20 cellular contexts compared by ENCODE assay signal in genomic region chr13:110297011-110297410, GRCh38. TPM values are rescaled to one million over a fixed set of nuclear protein-coding genes. Genes with fewer than 3 reads are reported as not detected.
"Had no signal": no experiment of that assay in that cellular context is flagged by ENCODE, and none has a peak within 500 bp of the region (broad histone marks: within the 10 kb centered on the region; RNA-seq: fewer than 3 reads in every experiment).

No MANE protein-coding gene starts in this region.

- H3K27ac ChIP-seq: brain microvascular endothelial cell, left lung had no signal

- H3K9me3 ChIP-seq: left lung, mucosa of descending colon, ovary, SK-N-SH had no signal

- ATAC-seq: activated CD8-positive, alpha-beta memory T cell treated with anti-CD3 and anti-CD28 coated beads, Interleukin-2, amount 10 ng/mL, durations not matched to agents 7 days and 5 days; left lung; mucosa of descending colon; naive thymus-derived CD4-positive, alpha-beta T cell; T-cell had no signal

- H3K4me3 ChIP-seq: left lung, mucosa of descending colon, ovary had no signal

- DNase-seq: activated CD4-positive, alpha-beta memory T cell treated with anti-CD3 and anti-CD28 coated beads, Interleukin-2, amount 10 ng/mL, durations not matched to agents 7 days and 5 days; activated CD4-positive, alpha-beta T cell treated with anti-CD3 and anti-CD28 coated beads for 48 hours; activated CD4-positive, CD25-positive, alpha-beta regulatory T cell; activated CD8-positive, alpha-beta memory T cell treated with anti-CD3 and anti-CD28 coated beads, Interleukin-2, amount 10 ng/mL, durations not matched to agents 7 days and 5 days; amygdala; brain microvascular endothelial cell; cortex of kidney; effector CD4-positive, alpha-beta T cell; foreskin fibroblast; left lung; mucosa of descending colon; naive thymus-derived CD4-positive, alpha-beta T cell; SHP77; SK-N-SH; stimulated activated CD4-positive, alpha-beta T cell treated with anti-CD3 and anti-CD28 coated beads, Interleukin-12 subunit alpha, Interleukin-12 subunit beta, amount 100 ng/mL, for 4 hours; stimulated activated CD4-positive, alpha-beta T cell treated with anti-CD3 and anti-CD28 coated beads, Interleukin-1b, Interleukin-23, amount 100 ng/mL, for 48 hours; stimulated activated CD8-positive, alpha-beta memory T cell treated with anti-CD3 and anti-CD28 coated beads, Interleukin-4, amount 100 ng/mL, for 48 hours; stimulated activated naive CD4-positive, alpha-beta T cell treated with Interleukin-2 at 50 U/mL for 16 hours; T-cell had no signal

- H3K36me3 ChIP-seq: left lung, ovary had no signal

- H3K27me3 ChIP-seq: brain microvascular endothelial cell, ovary had no signal

RNA-seq across cellular contexts. Expression of gene COL4A1, which starts 9.9 kb away (rescaled TPM):
- total RNA-seq: activated CD4-positive, alpha-beta memory T cell treated with anti-CD3 and anti-CD28 coated beads, Interleukin-2, amount 10 ng/mL, durations not matched to agents 7 days and 5 days; activated CD8-positive, alpha-beta memory T cell treated with anti-CD3 and anti-CD28 coated beads, Interleukin-2, amount 10 ng/mL, durations not matched to agents 7 days and 5 days had no signal
- polyA plus RNA-seq: naive thymus-derived CD4-positive, alpha-beta T cell had no signal

RNA-seq across cellular contexts. Expression of gene COL4A2, which starts 10.1 kb away (rescaled TPM):
- total RNA-seq: activated CD4-positive, alpha-beta memory T cell treated with anti-CD3 and anti-CD28 coated beads, Interleukin-2, amount 10 ng/mL, durations not matched to agents 7 days and 5 days; activated CD8-positive, alpha-beta memory T cell treated with anti-CD3 and anti-CD28 coated beads, Interleukin-2, amount 10 ng/mL, durations not matched to agents 7 days and 5 days had no signal
- polyA plus RNA-seq: naive thymus-derived CD4-positive, alpha-beta T cell had no signal
